8 cellular contexts compared by ENCODE assay signal in genomic region chr6:89360415-89360999, GRCh38. TPM values are rescaled to one million over a fixed set of nuclear protein-coding genes. Genes with fewer than 3 reads are reported as not detected.
DNase-seq lines count a peak whose midpoint lies in the region; ATAC-seq and TF ChIP-seq lines count a peak whose summit lies in the region.

No MANE protein-coding gene starts in this region.

- no peak overlapping the region for H3K4me3 Mint-ChIP-seq in chondrocyte (ENCODE audit: unreplicated experiment)

- H3K36me3 Mint-ChIP-seq in chondrocyte (ENCODE audit: low read depth) = peaks cover 3% of the 10 kb centered on the region

- H3K27ac Mint-ChIP-seq in chondrocyte (ENCODE audit: unreplicated experiment) = peak overlapping the region; percentile 18

- H3K4me1 Mint-ChIP-seq in chondrocyte (ENCODE audit: low read depth) = peaks cover 10% of the 10 kb centered on the region

- ATAC-seq in GM21381 (IDR thresholded peaks at IDR 0.05; ENCODE audit: unreplicated experiment) (peak; percentile 46), HG03521 (IDR thresholded peaks at IDR 0.05; ENCODE audit: unreplicated experiment) (peak; percentile 41)

- H3K27me3 Mint-ChIP-seq in chondrocyte (ENCODE audit: low read depth) = no peaks in the 10 kb centered on the region

- no peak for TF ChIP-seq CTCF in chondrocyte (IDR thresholded peaks at IDR 0.05)

- intact Hi-C loops in head of caudate nucleus (cut with DNase I) = no loop called here

- DNase-seq in GM03348 (ENCODE audit: low spot score) (peak; percentile 49), chondrocyte (ENCODE audit: low spot score) (no peak), NCI-H2196 treated with DMSO at 0.1 percent for 48 hours (lab: John Stamatoyannopoulos, UW; ENCODE audit: unreplicated experiment) (no peak), head of caudate nucleus (no peak), NCI-H2081 treated with DMSO at 0.1 percent for 48 hours (lab: John Stamatoyannopoulos, UW) (no peak), NCI-H1930 (lab: John Stamatoyannopoulos, UW) (no peak)

- H3K9me3 Mint-ChIP-seq in chondrocyte (ENCODE audit: low read depth) = no peaks in the 10 kb centered on the region

RNA-seq across cellular contexts. Expression of gene UBE2J1, which starts 8.0 kb away (rescaled TPM):
- total RNA-seq in chondrocyte = 42.6 to 49.8 TPM (median 49.1 TPM) in 3 replicates

RNA-seq across cellular contexts. Expression of gene GABRR2, which starts 45.4 kb away (rescaled TPM):
- 0.57 to 1.4 TPM (median 0.72 TPM) in 3 replicates for total RNA-seq in chondrocyte

RNA-seq across cellular contexts. Expression of gene RRAGD, which starts 51.6 kb away (rescaled TPM):
- 8.9 to 18.8 TPM (median 17.9 TPM) in 3 replicates for total RNA-seq in chondrocyte
